ENCODE assay signal across 8 cellular contexts in the genomic region with DNA sequence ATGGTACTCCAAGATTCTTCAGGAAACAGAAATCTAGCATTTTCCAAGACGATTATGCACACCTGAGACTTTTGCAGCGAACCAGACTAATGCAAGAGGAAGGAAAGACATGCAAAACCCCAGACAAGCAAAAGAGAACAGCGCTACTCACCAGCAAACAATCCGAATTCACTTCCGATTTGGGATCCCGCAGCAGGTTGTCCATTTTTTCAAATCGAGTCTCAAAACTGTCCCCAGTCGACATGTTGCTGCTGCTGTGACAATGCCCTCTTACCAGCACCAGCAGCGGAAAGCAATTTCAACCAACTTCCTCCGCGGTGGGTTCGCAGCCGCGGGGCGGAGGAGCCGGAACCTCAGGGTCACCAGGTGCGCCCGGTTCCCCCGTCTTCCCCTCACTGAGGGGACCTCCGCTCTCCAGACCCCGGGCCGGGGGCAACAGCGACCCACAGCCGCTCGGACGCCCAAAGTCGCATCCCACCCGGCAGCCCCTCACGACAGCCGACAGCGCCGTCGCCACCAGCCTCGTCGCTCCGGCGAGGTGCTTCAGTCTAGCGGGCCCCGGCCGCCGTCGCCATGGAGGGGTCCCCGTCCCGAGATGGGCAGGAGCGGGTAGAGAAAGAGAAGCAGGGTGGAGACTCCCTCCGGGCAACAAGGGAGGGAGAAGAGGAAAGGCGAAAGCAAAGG. TPM values are rescaled to one million over a fixed set of nuclear protein-coding genes. Genes with fewer than 3 reads are reported as not detected.
DNase-seq lines count a peak whose midpoint lies in the region; ATAC-seq and TF ChIP-seq lines count a peak whose summit lies in the region.

No MANE protein-coding gene starts in this region.

- peaks cover 50% of the 10 kb centered on the region for H4K20me1 ChIP-seq in BLaER1

- no peaks in the 10 kb centered on the region for H3K9me3 Mint-ChIP-seq in activated naive CD4-positive, alpha-beta T cell treated with anti-CD3 and anti-CD28 coated beads, Interleukin-2, amount 50 U/mL, for 24 hours

- peak overlapping the region; percentile 94 for H3K9ac ChIP-seq in BLaER1

- intact Hi-C loops in posterior cingulate gyrus (cut with DNase I) (no loop called here), upper lobe of right lung (cut with DNase I) (no loop called here)

- H3K27me3 Mint-ChIP-seq in activated naive CD4-positive, alpha-beta T cell treated with anti-CD3 and anti-CD28 coated beads, Interleukin-2, amount 50 U/mL, for 24 hours, result no peaks in the 10 kb centered on the region

- peak overlapping the region; percentile 83 for H3K4me2 ChIP-seq in BLaER1

- H3K36me3 Mint-ChIP-seq in activated naive CD4-positive, alpha-beta T cell treated with anti-CD3 and anti-CD28 coated beads, Interleukin-2, amount 50 U/mL, for 24 hours, result peaks cover 4% of the 10 kb centered on the region

- H3K27ac Mint-ChIP-seq in activated naive CD4-positive, alpha-beta T cell treated with anti-CD3 and anti-CD28 coated beads, Interleukin-2, amount 50 U/mL, for 24 hours, result peak overlapping the region; percentile 96

- peaks cover 34% of the 10 kb centered on the region for H3K4me1 ChIP-seq in BLaER1
- peaks cover 20% of the 10 kb centered on the region for H3K4me1 ChIP-seq in cardiac muscle cell (ENCODE audit: low read depth)
- H3K4me1 ChIP-seq in upper lobe of right lung, result peaks cover 31% of the 10 kb centered on the region

- H3K9me3 ChIP-seq in BLaER1 (no peaks in the 10 kb centered on the region), cardiac muscle cell (ENCODE audit: low read depth) (no peaks in the 10 kb centered on the region), upper lobe of right lung (no peaks in the 10 kb centered on the region)

- ATAC-seq in GM19324 (IDR thresholded peaks at IDR 0.05; ENCODE audit: low FRiP score, unreplicated experiment) (peak; percentile 38), HG03457 (IDR thresholded peaks at IDR 0.05; ENCODE audit: unreplicated experiment) (peak; percentile 28), upper lobe of right lung (peak; percentile 26)

- H3K27me3 ChIP-seq in BLaER1 (no peaks in the 10 kb centered on the region), cardiac muscle cell (no peaks in the 10 kb centered on the region), upper lobe of right lung (no peaks in the 10 kb centered on the region)

- DNase-seq in SK-N-DZ (ENCODE audit: low spot score), result peak; percentile 21
- DNase-seq in cardiac muscle cell (ENCODE audit: low read depth in 1 of 2, low spot score in 1 of 2), result peak; percentile 38 to 52
- DNase-seq in posterior cingulate gyrus, result peak in 8 of 10 donors; percentile 14 to 87 (median 46)
- peak; percentile 80 for DNase-seq in upper lobe of right lung

- H3K4me3 Mint-ChIP-seq in activated naive CD4-positive, alpha-beta T cell treated with anti-CD3 and anti-CD28 coated beads, Interleukin-2, amount 50 U/mL, for 24 hours, result no peak overlapping the region

- H3K4me3 ChIP-seq in BLaER1, result peak overlapping the region; percentile 87
- H3K4me3 ChIP-seq in cardiac muscle cell, result peak overlapping the region; percentile 85
- peak overlapping the region; percentile 96 for H3K4me3 ChIP-seq in upper lobe of right lung

- TF ChIP-seq CTCF in cardiac muscle cell (IDR thresholded peaks at IDR 0.05; ENCODE audit: low read depth, low read length), result no peak
- no peak for TF ChIP-seq CTCF in upper lobe of right lung (IDR thresholded peaks at IDR 0.05)

- H3K4me1 Mint-ChIP-seq in activated naive CD4-positive, alpha-beta T cell treated with anti-CD3 and anti-CD28 coated beads, Interleukin-2, amount 50 U/mL, for 24 hours, result peaks cover 6% of the 10 kb centered on the region

- H3K27ac ChIP-seq in BLaER1, result peak overlapping the region; percentile 96
- peak overlapping the region; percentile 84 for H3K27ac ChIP-seq in cardiac muscle cell
- peak overlapping the region; percentile 96 for H3K27ac ChIP-seq in upper lobe of right lung

- H3K36me3 ChIP-seq in BLaER1 (peaks cover 9% of the 10 kb centered on the region; the same call in 1 of the 2 replicates), cardiac muscle cell (no peaks in the 10 kb centered on the region), upper lobe of right lung (no peaks in the 10 kb centered on the region)

RNA-seq across cellular contexts. Expression of gene ROCK1, which starts 0.8 kb away (rescaled TPM):
- polyA plus RNA-seq in SK-N-DZ (2014; cell fraction: cytosol; rRNA removed), result 8.7 and 10.0 TPM in 2 replicates
- 13.8 and 17.8 TPM in 2 replicates for polyA plus RNA-seq in SK-N-DZ (2014; cell fraction: nucleus; rRNA removed)
- 14.0 and 27.3 TPM in 2 replicates for total RNA-seq in cardiac muscle cell
- 27.7 and 31.2 TPM in 2 replicates for polyA plus RNA-seq in cardiac muscle cell
- 67.0 TPM for total RNA-seq in upper lobe of right lung

Comparison
In these comparisons a context has a peak if more than half of its experiments do, and no peak if none do; other contexts are left out.
1. Peak in every context shown above with its lines: DNase-seq, ATAC-seq, H3K4me3 ChIP-seq and H3K27ac ChIP-seq.
2. DNase-seq: peak in every context shown above with its lines; median percentile 80 in upper lobe of right lung; 46 in posterior cingulate gyrus; 45 in cardiac muscle cell; 21 in SK-N-DZ.